ENCODE assay signal across 10 cellular contexts in the genomic region with DNA sequence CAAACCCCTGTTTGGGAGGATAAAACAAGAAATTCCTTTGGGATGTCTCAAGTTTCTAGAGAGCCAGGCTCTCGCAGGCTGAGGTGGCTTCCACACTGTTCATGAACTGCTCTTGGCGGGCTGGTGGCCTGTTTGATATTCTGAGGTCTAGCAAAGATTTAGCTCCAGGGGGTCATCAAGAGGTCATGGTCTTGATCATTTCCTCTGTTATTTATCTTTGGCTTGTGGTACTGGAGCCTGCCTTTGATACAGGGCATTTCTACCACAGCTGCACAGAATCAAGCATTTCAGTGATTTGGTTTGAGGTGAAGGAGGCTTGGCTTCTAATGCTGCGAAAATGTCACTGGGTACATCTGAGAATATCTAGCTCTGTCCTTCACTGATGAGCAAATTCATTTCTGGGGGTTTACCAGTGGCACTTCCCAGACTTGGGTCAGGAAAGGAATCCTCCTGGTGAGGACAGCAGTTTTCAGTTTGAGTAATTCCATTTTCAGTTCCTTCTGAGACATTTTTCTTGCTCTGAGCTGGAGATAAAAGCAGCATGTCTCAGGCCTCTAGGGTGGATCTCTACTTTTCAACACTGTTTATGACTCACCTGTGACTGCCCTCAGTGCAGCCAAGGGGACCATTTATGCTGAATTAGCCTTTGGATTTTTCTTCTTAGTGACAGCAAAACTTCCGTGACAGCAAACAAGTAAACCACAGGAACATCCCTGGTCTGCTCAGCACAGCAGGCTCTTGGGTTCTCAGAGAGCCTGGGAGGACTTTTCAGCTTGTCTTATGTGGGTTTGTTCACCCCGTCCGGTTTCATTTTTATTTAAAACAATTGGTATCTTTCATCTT.
DNase-seq lines count a peak whose midpoint lies in the region; ATAC-seq, FAIRE-seq and TF ChIP-seq lines count a peak whose summit lies in the region.
"Had no signal": no experiment of that assay in that cellular context is flagged by ENCODE, and none has a peak within 500 bp of the region (broad histone marks: within the 10 kb centered on the region; RNA-seq: fewer than 3 reads in every experiment).

No MANE protein-coding gene starts in this region.

- H3K4me2 ChIP-seq in keratinocyte (ENCODE audit: control insufficient read depth, extremely low read depth, insufficient read depth, low read depth, low read length) = no peak overlapping the region

- H3K4me1 ChIP-seq in keratinocyte (ENCODE audit: control insufficient read depth, extremely low read depth, insufficient read depth, low read length) = peaks cover 8% of the 10 kb centered on the region
- peaks cover 12% of the 10 kb centered on the region for H3K4me1 ChIP-seq in vagina
- H3K4me1 ChIP-seq: parathyroid adenoma had no signal

- ATAC-seq in GM21447 (IDR thresholded peaks at IDR 0.05; ENCODE audit: unreplicated experiment) = peak; percentile 83
- ATAC-seq: Panc1 had no signal

- no peaks in the 10 kb centered on the region for H3K27me3 ChIP-seq in keratinocyte (ENCODE audit: control insufficient read depth, extremely low read depth, insufficient read depth, low read length)
- H3K27me3 ChIP-seq in vagina = no peaks in the 10 kb centered on the region

- dilution Hi-C loops in keratinocyte (cut with MboI; ENCODE audit: extremely low pct_ligation_motif_present, low sequenced_read_pairs) = no loop called here

- H3K9ac ChIP-seq in keratinocyte (ENCODE audit: control insufficient read depth, extremely low read depth, insufficient read depth, low read length) = no peak overlapping the region
- H3K9ac ChIP-seq: parathyroid adenoma had no signal

- H2AFZ ChIP-seq in keratinocyte (ENCODE audit: control insufficient read depth, low read length) = no peak overlapping the region
- H2AFZ ChIP-seq: parathyroid adenoma had no signal

- no peaks in the 10 kb centered on the region for H3K79me2 ChIP-seq in keratinocyte (ENCODE audit: control insufficient read depth, insufficient read depth, low read length)
- H3K79me2 ChIP-seq: parathyroid adenoma had no signal

- H3K4me3 ChIP-seq in GM08714 (ENCODE audit: low read length) (peak overlapping the region; percentile 49; the same call in 1 of the 2 replicates), keratinocyte (ENCODE audit: control insufficient read depth in 2 of 3, extremely low read depth in 1 of 3, insufficient read depth in 2 of 3, low read depth in 1 of 3, low read length in 3 of 3) (no peak overlapping the region), vagina (no peak overlapping the region)

- TF ChIP-seq CTCF in keratinocyte (optimal IDR thresholded peaks at IDR 0.05 in 1 of 3, IDR thresholded peaks at IDR 0.05 in 1 of 3, conservative IDR thresholded peaks at IDR 0.05 in 1 of 3; ENCODE audit: extremely low read depth in 1 of 3, insufficient read depth in 2 of 3, low read length in 3 of 3) (no peak), vagina (IDR thresholded peaks at IDR 0.05) (no peak)

- no peaks in the 10 kb centered on the region for H3K9me1 ChIP-seq in keratinocyte (ENCODE audit: control insufficient read depth, extremely low read depth, insufficient read depth, low read length)

- H3K36me3 ChIP-seq in keratinocyte (ENCODE audit: control insufficient read depth in 2 of 2, extremely low read depth in 1 of 2, insufficient read depth in 2 of 2, low read length in 2 of 2) = no peaks in the 10 kb centered on the region
- no peaks in the 10 kb centered on the region for H3K36me3 ChIP-seq in vagina

- H4K20me1 ChIP-seq in keratinocyte (ENCODE audit: control insufficient read depth, extremely low read depth, insufficient read depth, low read length) = no peaks in the 10 kb centered on the region

- H3K27ac ChIP-seq in keratinocyte (ENCODE audit: control insufficient read depth, insufficient read depth, low read length) (no peak overlapping the region), vagina (peak overlapping the region; percentile 10)
- H3K27ac ChIP-seq: parathyroid adenoma had no signal

- TF ChIP-seq POLR2A in vagina (IDR thresholded peaks at IDR 0.05) = no peak

- no peaks in the 10 kb centered on the region for H3K9me3 ChIP-seq in keratinocyte (ENCODE audit: control insufficient read depth, low read depth, low read length)
- H3K9me3 ChIP-seq in vagina = no peaks in the 10 kb centered on the region

- peak; percentile 46 for FAIRE-seq in keratinocyte (lab: Jason Lieb, UNC)

- DNase-seq in HT1080 (ENCODE audit: low read depth) = peak; percentile 88
- DNase-seq in activated T-cell treated with anti-CD3 and anti-CD28 coated beads, Interleukin-2, amount 50 U/mL, for 48 hours = peak; percentile 55 to 66
- no peak for DNase-seq in keratinocyte (ENCODE audit: low read depth, low spot score)
- no peak for DNase-seq in vagina (ENCODE audit: extremely low spot score in 2 of 2)
- no peak for DNase-seq in GF-D8 (lab: John Stamatoyannopoulos, UW)
- DNase-seq in COR-L47 (lab: John Stamatoyannopoulos, UW) = no peak

- intact Hi-C loops in vagina (cut with DNase I) = no loop called here

Comparison
In these comparisons a context has a peak if more than half of its experiments do, and no peak if none do; other contexts are left out.
1. DNase-seq: peak in HT1080 (single experiment) and activated T-cell treated with anti-CD3 and anti-CD28 coated beads, Interleukin-2, amount 50 U/mL, for 48 hours (2 of 2); none in keratinocyte (single experiment), vagina (0 of 2), GF-D8 (single experiment) and COR-L47 (single experiment).